8 cellular contexts compared by ENCODE assay signal in the genomic region with DNA sequence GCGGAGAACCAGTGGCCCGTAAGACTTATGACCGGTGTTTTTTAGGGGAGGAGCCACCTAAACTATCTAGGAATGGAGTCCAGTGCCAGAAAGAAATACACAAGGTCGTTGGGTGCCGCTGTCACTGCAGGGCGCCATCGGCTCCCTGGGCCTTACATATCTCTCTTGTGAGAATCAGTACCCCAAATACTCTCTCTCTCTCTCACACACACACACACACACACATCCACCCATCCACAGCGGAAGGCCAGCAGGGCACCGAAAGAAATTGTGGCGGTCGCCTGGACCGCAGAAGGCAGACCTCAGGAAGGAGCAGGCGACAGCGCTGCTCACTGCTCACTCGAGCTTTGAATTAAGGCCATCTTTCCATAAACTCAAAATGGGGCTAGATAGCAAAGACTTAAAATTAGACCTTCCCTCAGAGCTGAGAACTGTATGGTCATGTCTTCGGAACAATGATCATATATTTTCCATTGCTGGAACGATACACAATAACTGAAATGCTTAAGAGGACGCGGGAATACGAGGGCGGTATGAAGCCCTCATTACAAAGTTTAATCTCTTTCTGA.
A peak's percentile ranks its signal among the peaks of the same experiment; 100 is the strongest.
DNase-seq lines count a peak whose midpoint lies in the region; ATAC-seq lines count a peak whose summit lies in the region.

No MANE protein-coding gene starts in this region.

- peak; percentile 58 for ATAC-seq in HG03460 (IDR thresholded peaks at IDR 0.05; ENCODE audit: unreplicated experiment)
- peak; percentile 45 to 51 for ATAC-seq in stimulated activated naive B cell treated with anti-CD40 and anti-IgM and Interleukin-4, amounts not matched to agents 10 μg/mL and 1 μg/mL and 100 μg/mL, for 72 hours (replicated peaks)

- peaks cover 19 to 41% of the 10 kb centered on the region in 2 donors for H3K36me3 Mint-ChIP-seq in stimulated activated naive B cell treated with anti-CD40 and anti-IgM and Interleukin-4, amounts not matched to agents 10 μg/mL and 1 μg/mL and 100 μg/mL, for 72 hours

- no peaks in the 10 kb centered on the region for H3K27me3 ChIP-seq in endocrine pancreas (ENCODE audit: control insufficient read depth, insufficient read depth, low read length)

- H3K27me3 Mint-ChIP-seq in stimulated activated naive B cell treated with anti-CD40 and anti-IgM and Interleukin-4, amounts not matched to agents 10 μg/mL and 1 μg/mL and 100 μg/mL, for 72 hours: peaks cover 68 to 89% of the 10 kb centered on the region in 2 donors

- peaks cover 34 to 47% of the 10 kb centered on the region in 2 donors for H3K4me1 Mint-ChIP-seq in stimulated activated naive B cell treated with anti-CD40 and anti-IgM and Interleukin-4, amounts not matched to agents 10 μg/mL and 1 μg/mL and 100 μg/mL, for 72 hours

- DNase-seq in NOMO-1 treated with DMSO at 0.1 percent for 48 hours (lab: John Stamatoyannopoulos, UW; ENCODE audit: unreplicated experiment): peak; percentile 9
- DNase-seq in NOMO-1 treated with dmso at 0.1 percent for 144 hours (lab: John Stamatoyannopoulos, UW; ENCODE audit: unreplicated experiment): no peak
- DNase-seq in stimulated activated naive B cell treated with anti-CD40 and anti-IgM and Interleukin-4, amounts not matched to agents 10 μg/mL and 1 μg/mL and 100 μg/mL, for 72 hours: no peak
- DNase-seq in hypothalamus (lab: John Stamatoyannopoulos, UW): no peak
- DNase-seq in NCI-H1930 (lab: John Stamatoyannopoulos, UW): no peak
- no peak for DNase-seq in HuH-7 (ENCODE audit: low spot score)

- H3K9ac ChIP-seq in endocrine pancreas (ENCODE audit: control insufficient read depth, insufficient read depth, low read length): no peak overlapping the region

- H3K9me3 Mint-ChIP-seq in stimulated activated naive B cell treated with anti-CD40 and anti-IgM and Interleukin-4, amounts not matched to agents 10 μg/mL and 1 μg/mL and 100 μg/mL, for 72 hours: no peaks in the 10 kb centered on the region

- H3K27ac Mint-ChIP-seq in stimulated activated naive B cell treated with anti-CD40 and anti-IgM and Interleukin-4, amounts not matched to agents 10 μg/mL and 1 μg/mL and 100 μg/mL, for 72 hours: peak overlapping the region; percentile 88

- H3K9me3 ChIP-seq in endocrine pancreas (ENCODE audit: control insufficient read depth, low read length): no peaks in the 10 kb centered on the region

- peak overlapping the region; percentile 76 to 86 for H3K4me3 Mint-ChIP-seq in stimulated activated naive B cell treated with anti-CD40 and anti-IgM and Interleukin-4, amounts not matched to agents 10 μg/mL and 1 μg/mL and 100 μg/mL, for 72 hours

- no peaks in the 10 kb centered on the region for H3K36me3 ChIP-seq in endocrine pancreas (ENCODE audit: control insufficient read depth, insufficient read depth, low read length)

- peak overlapping the region; percentile 78 for H3K4me3 ChIP-seq in endocrine pancreas (ENCODE audit: control insufficient read depth, insufficient read depth, low read length)

- no peaks in the 10 kb centered on the region for H3K4me1 ChIP-seq in endocrine pancreas (ENCODE audit: control insufficient read depth, insufficient read depth, low read length)
